10 cellular contexts compared by ENCODE assay signal in genomic region chr11:11987503-11988022, GRCh38. TPM values are rescaled to one million over a fixed set of nuclear protein-coding genes. Genes with fewer than 3 reads are reported as not detected.
A peak's percentile ranks its signal among the peaks of the same experiment; 100 is the strongest.
DNase-seq lines count a peak whose midpoint lies in the region; ATAC-seq and TF ChIP-seq lines count a peak whose summit lies in the region.
"Had no signal": no experiment of that assay in that cellular context is flagged by ENCODE, and none has a peak within 500 bp of the region (broad histone marks: within the 10 kb centered on the region; RNA-seq: fewer than 3 reads in every experiment).

No MANE protein-coding gene starts in this region.

- WGBS in right cardiac atrium, result 74% methylated on average over 1 of the region's 1 CpG

- intact Hi-C loops in activated CD8-positive, alpha-beta T cell treated with anti-CD3 and anti-CD28 coated beads for 36 hours (cut with micrococcal nuclease), result no loop called here
- intact Hi-C loops in right cardiac atrium (cut with DNase I), result no loop called here

- H3K4me1 ChIP-seq in right cardiac atrium (ENCODE audit: control insufficient read depth, insufficient read depth, low read length), result peaks cover 20% of the 10 kb centered on the region

- H3K4me1 Mint-ChIP-seq in activated CD8-positive, alpha-beta T cell treated with anti-CD3 and anti-CD28 coated beads for 36 hours (ENCODE audit: low read depth), result peaks cover 6% of the 10 kb centered on the region

- TF ChIP-seq CTCF in GM12873 (IDR thresholded peaks at IDR 0.05; ENCODE audit: insufficient read depth, low read depth, low read length, missing control alignments), result peak; percentile 45
- TF ChIP-seq CTCF in activated CD8-positive, alpha-beta T cell treated with anti-CD3 and anti-CD28 coated beads for 36 hours (IDR thresholded peaks at IDR 0.05), result no peak

- DNase-seq in A172 (ENCODE audit: low spot score) (peak; percentile 77), right cardiac atrium (no peak)
- DNase-seq in activated CD8-positive, alpha-beta T cell treated with anti-CD3 and anti-CD28 coated beads for 36 hours, result peak; percentile 14
- no peak for DNase-seq in stimulated activated naive CD4-positive, alpha-beta T cell treated with Interleukin-2 at 50 U/mL for 16 hours (lab: John Stamatoyannopoulos, UW)
- no peak for DNase-seq in activated CD4-positive, alpha-beta T cell treated with anti-CD3 and anti-CD28 coated beads, Interleukin-2, amount 50 U/mL, for 1 hour
- DNase-seq in stimulated activated CD4-positive, alpha-beta T cell treated with anti-CD3 and anti-CD28 coated beads, Interleukin-2, amount 100 ng/mL, for 24 hours, result no peak
- DNase-seq: activated T-cell treated with anti-CD3 and anti-CD28 coated beads, Interleukin-2, amount 50 U/mL, for 72 hours; NCI-H774 had no signal

- POLR2A ChIA-PET in activated CD8-positive, alpha-beta T cell treated with anti-CD3 and anti-CD28 coated beads for 36 hours (lab: Charles Lee), result no interaction called here

- H3K27me3 ChIP-seq in right cardiac atrium (ENCODE audit: control insufficient read depth, insufficient read depth), result no peaks in the 10 kb centered on the region

- CTCF ChIA-PET in activated CD8-positive, alpha-beta T cell treated with anti-CD3 and anti-CD28 coated beads for 36 hours (lab: Charles Lee), result interaction anchor here (1.2 to 1.3 kb wide), 3 partner anchors 10 to 20 kb away, joined by 4 to 5 read pairs (median 4); no protein-coding TSS in a partner anchor

- ATAC-seq in activated CD8-positive, alpha-beta T cell treated with anti-CD3 and anti-CD28 coated beads for 36 hours, result no peak
- ATAC-seq in right cardiac atrium (no peak), HG02623 (IDR thresholded peaks at IDR 0.05; ENCODE audit: unreplicated experiment) (no peak)

- no peaks in the 10 kb centered on the region for H3K36me3 Mint-ChIP-seq in activated CD8-positive, alpha-beta T cell treated with anti-CD3 and anti-CD28 coated beads for 36 hours (ENCODE audit: low read depth)

- H3K4me3 ChIP-seq in right cardiac atrium (ENCODE audit: low read length), result no peak overlapping the region

- H3K27me3 Mint-ChIP-seq in activated CD8-positive, alpha-beta T cell treated with anti-CD3 and anti-CD28 coated beads for 36 hours, result peaks cover 3% of the 10 kb centered on the region

- no peak overlapping the region for H3K27ac Mint-ChIP-seq in activated CD8-positive, alpha-beta T cell treated with anti-CD3 and anti-CD28 coated beads for 36 hours
- H3K27ac Mint-ChIP-seq: activated T-cell treated with anti-CD3 and anti-CD28 coated beads, Interleukin-2, amount 50 U/mL, for 72 hours had no signal

- H3K9me3 ChIP-seq in right cardiac atrium (ENCODE audit: control insufficient read depth, low read length), result no peaks in the 10 kb centered on the region

- H3K4me3 Mint-ChIP-seq in activated CD8-positive, alpha-beta T cell treated with anti-CD3 and anti-CD28 coated beads for 36 hours, result no peak overlapping the region
- H3K4me3 Mint-ChIP-seq: activated T-cell treated with anti-CD3 and anti-CD28 coated beads, Interleukin-2, amount 50 U/mL, for 72 hours had no signal

- no peaks in the 10 kb centered on the region for H3K9me3 Mint-ChIP-seq in activated CD8-positive, alpha-beta T cell treated with anti-CD3 and anti-CD28 coated beads for 36 hours
- H3K9me3 Mint-ChIP-seq: activated T-cell treated with anti-CD3 and anti-CD28 coated beads, Interleukin-2, amount 50 U/mL, for 72 hours had no signal

- peak overlapping the region; percentile 83 for H3K27ac ChIP-seq in right cardiac atrium (ENCODE audit: low read length)

RNA-seq across cellular contexts. Expression of gene DKK3, which starts 20.9 kb away (rescaled TPM):
- total RNA-seq in A172 (2014; rRNA removed; shearing (Covaris generic)), result 439 and 474 TPM in 2 replicates
- not detected for total RNA-seq in activated CD8-positive, alpha-beta T cell treated with anti-CD3 and anti-CD28 coated beads for 36 hours
- 1,000 to 10,000 TPM; 2,567 to 3,299 (median 2,969) TPM for total RNA-seq in right cardiac atrium
- polyA plus RNA-seq in right cardiac atrium, result 2,307 TPM

Comparison
In these comparisons a context has a peak if more than half of its experiments do, and no peak if none do; other contexts are left out.
1. DNase-seq: peak in A172 (single experiment) and activated CD8-positive, alpha-beta T cell treated with anti-CD3 and anti-CD28 coated beads for 36 hours (single experiment); none in right cardiac atrium (0 of 3), stimulated activated naive CD4-positive, alpha-beta T cell treated with Interleukin-2 at 50 U/mL for 16 hours (single experiment), activated CD4-positive, alpha-beta T cell treated with anti-CD3 and anti-CD28 coated beads, Interleukin-2, amount 50 U/mL, for 1 hour (single experiment) and stimulated activated CD4-positive, alpha-beta T cell treated with anti-CD3 and anti-CD28 coated beads, Interleukin-2, amount 100 ng/mL, for 24 hours (0 of 2).
2. RNA of gene DKK3, which starts 20.9 kb away (total RNA-seq): 2,567 to 3,299 TPM in right cardiac atrium and 439 to 474 TPM in A172; not detected in activated CD8-positive, alpha-beta T cell treated with anti-CD3 and anti-CD28 coated beads for 36 hours; every median in the first group is over 100 times any median in the second.